Comparison of ENCODE assay signal across 31 cellular contexts in genomic region chr12:11022520-11022919, GRCh38. TPM values are rescaled to one million over a fixed set of nuclear protein-coding genes. Genes with fewer than 3 reads are reported as not detected.
"Had no signal": no experiment of that assay in that cellular context is flagged by ENCODE, and none has a peak within 500 bp of the region (broad histone marks: within the 10 kb centered on the region; RNA-seq: fewer than 3 reads in every experiment).

Gene TAS2R19 (minus strand): TSS chr12:11022620. CDS start chr12:11022571, 49 bp downstream.

- H3K36me3 ChIP-seq: MG63, Peyer's patch, SJCRH30 had no signal

- H3K4me2 ChIP-seq: SK-N-SH had no signal

- H3K4me3 ChIP-seq: body of pancreas, MG63, Peyer's patch, SJCRH30 had no signal

- H3K27ac Mint-ChIP-seq: activated CD8-positive, alpha-beta T cell treated with anti-CD3 and anti-CD28 coated beads for 36 hours; activated naive CD8-positive, alpha-beta T cell treated with anti-CD3 and anti-CD28 coated beads, Interleukin-2, amount 10 ng/mL, durations not matched to agents 7 days and 5 days; activated T-helper 1 cell treated with anti-CD3 and anti-CD28 coated beads, Interleukin-12 subunit alpha, Interleukin-12 subunit beta, Interleukin-2, Interleukin-4 antibody, amounts not matched to agents 30 ng/mL and 10 ng/mL and 1 ng/mL, durations not matched to agents 14 hours and 24 hours and 36 hours; IgD-negative memory B cell had no signal

- H3K9me2 ChIP-seq: SK-N-SH had no signal

- H3K27me3 ChIP-seq: body of pancreas, MG63, Peyer's patch, SJCRH30 had no signal

- H3K4me1 Mint-ChIP-seq: central memory CD8-positive, alpha-beta T cell had no signal

- DNase-seq: activated CD4-positive, alpha-beta T cell treated with anti-CD3 and anti-CD28 coated beads for 4 hours; activated CD4-positive, CD25-positive, alpha-beta regulatory T cell; activated CD8-positive, alpha-beta memory T cell treated with anti-CD3 and anti-CD28 coated beads, Interleukin-2, amount 50 U/mL, for 4 hours; activated CD8-positive, alpha-beta T cell treated with anti-CD3 and anti-CD28 coated beads for 36 hours; activated effector memory CD4-positive, alpha-beta T cell treated with anti-CD3 and anti-CD28 coated beads, Interleukin-2, amount 50 U/mL, for 16 hours; activated naive CD4-positive, alpha-beta T cell treated with Interleukin-2 at 50 U/mL for 16 hours; activated naive CD8-positive, alpha-beta T cell treated with anti-CD3 and anti-CD28 coated beads, Interleukin-2, amount 10 ng/mL, durations not matched to agents 7 days and 5 days; activated T-cell treated with anti-CD3 and anti-CD28 coated beads, Interleukin-2, amount 50 U/mL, for 1 hour; aorta; body of pancreas; KG1; MG63; MV-4-11; NCI-H1092 treated with DMSO at 0.1 percent for 48 hours; NCI-H1417 treated with DMSO at 0.1 percent for 48 hours; NCI-H1694; NCI-H2029; NCI-H2107; NCI-H345; NCI-H510A treated with DMSO at 0.1 percent for 48 hours; NK-92 treated with Interleukin-12 subunit alpha and Interleukin-12 subunit beta, amount 100 ng/mL, for 24 hours; Peyer's patch; Right ventricle myocardium superior; SJCRH30; SK-N-SH; T-helper 1 cell had no signal

- ATAC-seq: activated CD8-positive, alpha-beta T cell treated with anti-CD3 and anti-CD28 coated beads for 36 hours; body of pancreas had no signal

- H3K4me1 ChIP-seq: body of pancreas, Peyer's patch, SJCRH30 had no signal

- H3K4me3 Mint-ChIP-seq: activated CD8-positive, alpha-beta T cell treated with anti-CD3 and anti-CD28 coated beads for 36 hours; activated naive CD8-positive, alpha-beta T cell treated with anti-CD3 and anti-CD28 coated beads, Interleukin-2, amount 10 ng/mL, durations not matched to agents 7 days and 5 days; activated T-helper 1 cell treated with anti-CD3 and anti-CD28 coated beads, Interleukin-12 subunit alpha, Interleukin-12 subunit beta, Interleukin-2, Interleukin-4 antibody, amounts not matched to agents 30 ng/mL and 10 ng/mL and 1 ng/mL, durations not matched to agents 14 hours and 24 hours and 36 hours; central memory CD8-positive, alpha-beta T cell; IgD-negative memory B cell had no signal

- H3K27me3 Mint-ChIP-seq: activated CD8-positive, alpha-beta T cell treated with anti-CD3 and anti-CD28 coated beads for 36 hours; activated naive CD8-positive, alpha-beta T cell treated with anti-CD3 and anti-CD28 coated beads, Interleukin-2, amount 10 ng/mL, durations not matched to agents 7 days and 5 days; central memory CD8-positive, alpha-beta T cell; IgD-negative memory B cell had no signal

- H3K27ac ChIP-seq: body of pancreas, Peyer's patch, RWPE1, SJCRH30, VCaP had no signal

RNA-seq across cellular contexts. Expression of gene TAS2R19, which starts in this region (rescaled TPM):
- polyA plus RNA-seq: IgD-negative memory B cell had no signal
